In the genomic region with DNA sequence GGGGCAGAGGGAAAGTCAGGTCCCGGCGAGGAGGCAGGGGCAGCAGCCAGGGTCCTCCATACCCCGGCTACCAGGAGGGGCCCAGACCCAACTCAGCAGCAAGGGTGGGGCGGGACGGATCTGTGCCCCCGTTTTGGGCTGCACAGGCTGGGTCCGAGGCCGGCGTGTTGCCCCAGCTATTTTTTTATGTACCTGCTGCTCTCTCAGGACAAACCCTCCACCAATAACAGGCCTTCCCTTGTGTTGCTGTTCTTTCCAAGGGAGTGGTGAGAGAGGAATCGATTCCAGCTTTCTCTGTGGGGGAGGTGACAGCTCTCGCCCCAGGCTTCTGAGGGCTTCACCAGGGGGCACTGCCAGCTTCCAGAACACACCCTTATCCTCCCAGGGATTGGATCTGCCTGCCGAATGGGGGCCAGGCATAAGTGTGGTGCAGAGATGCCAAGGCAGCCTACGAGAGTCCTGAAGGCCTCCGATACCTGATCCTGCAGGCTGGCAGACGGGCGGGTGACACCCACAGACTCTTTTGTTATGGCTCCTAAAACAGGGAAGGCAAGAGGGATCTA, we compare ENCODE assay signal across 22 cellular contexts. TPM values are rescaled to one million over a fixed set of nuclear protein-coding genes. Genes with fewer than 3 reads are reported as not detected.
DNase-seq lines count a peak whose midpoint lies in the region; ATAC-seq and TF ChIP-seq lines count a peak whose summit lies in the region.
"Had no signal": no experiment of that assay in that cellular context is flagged by ENCODE, and none has a peak within 500 bp of the region (broad histone marks: within the 10 kb centered on the region; RNA-seq: fewer than 3 reads in every experiment).

No MANE protein-coding gene starts in this region.

- H3K4me3 ChIP-seq in psoas muscle, result peak overlapping the region; percentile 18
- H3K4me3 ChIP-seq in stomach, result no peak overlapping the region
- H3K4me3 ChIP-seq: lower lobe of right lung, right lobe of liver, tibial artery had no signal

- no peak for TF ChIP-seq EP300 in stomach (IDR thresholded peaks at IDR 0.05)

- peak in 3 of 4 donors; percentile 16 to 39 (median 16) for ATAC-seq in psoas muscle
- no peak for ATAC-seq in SK-N-SH treated with all-trans-retinoic acid at 6 μM for 48 hours
- ATAC-seq in GM18861 (IDR thresholded peaks at IDR 0.05; ENCODE audit: unreplicated experiment), result no peak
- ATAC-seq: activated CD8-positive, alpha-beta T cell treated with anti-CD3 and anti-CD28 coated beads for 36 hours; lower lobe of right lung; right lobe of liver had no signal

- H3K27ac ChIP-seq in RWPE1, result peak overlapping the region; percentile 55
- H3K27ac ChIP-seq in psoas muscle, result peak overlapping the region; percentile 76
- H3K27ac ChIP-seq in stomach, result no peak overlapping the region
- H3K27ac ChIP-seq: lower lobe of right lung, tibial artery had no signal

- CTCF ChIA-PET in RWPE1 (lab: Yijun Ruan, JAX), result no interaction called here

- peak; percentile 40 for DNase-seq in ELF-1 (ENCODE audit: low read depth, low spot score)
- no peak for DNase-seq in RWPE1 (ENCODE audit: low spot score)
- DNase-seq in head of caudate nucleus, result peak in 23 of 42 donors; percentile 28 to 80 (median 54)
- no peak for DNase-seq in psoas muscle
- no peak for DNase-seq in stomach
- no peak for DNase-seq in inferior parietal cortex (ENCODE audit: extremely low spot score)
- DNase-seq: activated CD4-positive, CD25-positive, alpha-beta regulatory T cell; activated CD8-positive, alpha-beta T cell treated with anti-CD3 and anti-CD28 coated beads for 36 hours; activated naive CD4-positive, alpha-beta T cell treated with anti-CD3 and anti-CD28 coated beads, Interleukin-2, amount 10 ng/mL, durations not matched to agents 7 days and 5 days; CD8-positive, alpha-beta memory T cell; DND-41; HFFc6; immature natural killer cell; lower lobe of right lung; NCI-H1105 treated with DMSO at 0.1 percent for 48 hours; NCI-H2081; NCI-H524; T-helper 9 cell; tibial artery had no signal

- H3K9me3 ChIP-seq in psoas muscle, result no peaks in the 10 kb centered on the region
- H3K9me3 ChIP-seq in stomach, result no peaks in the 10 kb centered on the region
- H3K9me3 ChIP-seq: lower lobe of right lung, right lobe of liver, tibial artery had no signal

- peaks cover 0 to under 1% (median 0%) of the 10 kb centered on the region in 3 donors for H3K27me3 ChIP-seq in psoas muscle (ENCODE audit: insufficient read depth in 3 of 3, low read length in 2 of 3)
- peaks cover 0 to 19% (median 4%) of the 10 kb centered on the region in 3 donors for H3K27me3 ChIP-seq in stomach
- H3K27me3 ChIP-seq: right lobe of liver, tibial artery had no signal

- H3K36me3 ChIP-seq in psoas muscle (ENCODE audit: insufficient read depth in 1 of 2, low read depth in 1 of 2), result no peaks in the 10 kb centered on the region
- H3K36me3 ChIP-seq in stomach, result no peaks in the 10 kb centered on the region
- H3K36me3 ChIP-seq: lower lobe of right lung, right lobe of liver, tibial artery had no signal

- POLR2A ChIA-PET in RWPE1 (lab: Yijun Ruan, JAX; ENCODE audit: low non-redundant PET), result no interaction called here

- TF ChIP-seq POLR2A in stomach (IDR thresholded peaks at IDR 0.05), result no peak

- intact Hi-C loops in head of caudate nucleus (cut with DNase I), result no loop called here
- intact Hi-C loops in psoas muscle (cut with DNase I), result loop anchor here in 1 of 2 donors (2.0 kb wide), 1 partner anchor 20 kb away; no protein-coding TSS in a partner anchor
- intact Hi-C loops in stomach (cut with DNase I; ENCODE audit: low total_unique reads), result no loop called here

- peaks cover 47% of the 10 kb centered on the region for H3K4me1 ChIP-seq in psoas muscle
- peaks cover 21 to 29% (median 26%) of the 10 kb centered on the region in 4 donors for H3K4me1 ChIP-seq in stomach

- TF ChIP-seq CTCF in RWPE1 (conservative IDR thresholded peaks at IDR 0.05; ENCODE audit: low read depth) (no peak), psoas muscle (IDR thresholded peaks at IDR 0.05) (no peak), stomach (IDR thresholded peaks at IDR 0.05) (no peak)

- WGBS in psoas muscle, 3 donors, result 41 to 58% (median 48%) methylated on average over 16 of the region's 16 CpGs
- WGBS in stomach, 5 donors, result 68 to 77% (median 71%) methylated on average over 15 to 16 of the region's 16 CpGs

TF ChIP-seq in SK-N-SH treated with all-trans-retinoic acid at 6 μM for 48 hours, 23 proteins besides CTCF, POLR2A, EP300 and RAD21:
- TF ChIP-seq CSDC2 (CRISPR knock-in tag; IDR thresholded peaks at IDR 0.05), result no peak
- TF ChIP-seq, protein P1, sequence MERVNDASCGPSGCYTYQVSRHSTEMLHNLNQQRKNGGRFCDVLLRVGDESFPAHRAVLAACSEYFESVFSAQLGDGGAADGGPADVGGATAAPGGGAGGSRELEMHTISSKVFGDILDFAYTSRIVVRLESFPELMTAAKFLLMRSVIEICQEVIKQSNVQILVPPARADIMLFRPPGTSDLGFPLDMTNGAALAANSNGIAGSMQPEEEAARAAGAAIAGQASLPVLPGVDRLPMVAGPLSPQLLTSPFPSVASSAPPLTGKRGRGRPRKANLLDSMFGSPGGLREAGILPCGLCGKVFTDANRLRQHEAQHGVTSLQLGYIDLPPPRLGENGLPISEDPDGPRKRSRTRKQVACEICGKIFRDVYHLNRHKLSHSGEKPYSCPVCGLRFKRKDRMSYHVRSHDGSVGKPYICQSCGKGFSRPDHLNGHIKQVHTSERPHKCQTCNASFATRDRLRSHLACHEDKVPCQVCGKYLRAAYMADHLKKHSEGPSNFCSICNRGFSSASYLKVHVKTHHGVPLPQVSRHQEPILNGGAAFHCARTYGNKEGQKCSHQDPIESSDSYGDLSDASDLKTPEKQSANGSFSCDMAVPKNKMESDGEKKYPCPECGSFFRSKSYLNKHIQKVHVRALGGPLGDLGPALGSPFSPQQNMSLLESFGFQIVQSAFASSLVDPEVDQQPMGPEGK (CRISPR knock-in tag; IDR thresholded peaks at IDR 0.05; ENCODE audit: borderline replicate concordance), result no peak
- TF ChIP-seq ZNF70 (CRISPR knock-in tag; IDR thresholded peaks at IDR 0.05), result no peak
- no peak for TF ChIP-seq ZNF8 (CRISPR knock-in tag; IDR thresholded peaks at IDR 0.05)
- TF ChIP-seq, protein P2, sequence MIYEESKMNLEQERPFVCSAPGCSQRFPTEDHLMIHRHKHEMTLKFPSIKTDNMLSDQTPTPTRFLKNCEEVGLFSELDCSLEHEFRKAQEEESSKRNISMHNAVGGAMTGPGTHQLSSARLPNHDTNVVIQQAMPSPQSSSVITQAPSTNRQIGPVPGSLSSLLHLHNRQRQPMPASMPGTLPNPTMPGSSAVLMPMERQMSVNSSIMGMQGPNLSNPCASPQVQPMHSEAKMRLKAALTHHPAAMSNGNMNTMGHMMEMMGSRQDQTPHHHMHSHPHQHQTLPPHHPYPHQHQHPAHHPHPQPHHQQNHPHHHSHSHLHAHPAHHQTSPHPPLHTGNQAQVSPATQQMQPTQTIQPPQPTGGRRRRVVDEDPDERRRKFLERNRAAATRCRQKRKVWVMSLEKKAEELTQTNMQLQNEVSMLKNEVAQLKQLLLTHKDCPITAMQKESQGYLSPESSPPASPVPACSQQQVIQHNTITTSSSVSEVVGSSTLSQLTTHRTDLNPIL (CRISPR knock-in tag; IDR thresholded peaks at IDR 0.05; ENCODE audit: low read depth), result no peak
- no peak for TF ChIP-seq ARNTL (CRISPR knock-in tag; IDR thresholded peaks at IDR 0.05; ENCODE audit: borderline replicate concordance, low read depth)
- TF ChIP-seq ZNF565 (CRISPR knock-in tag; conservative IDR thresholded peaks at IDR 0.05; ENCODE audit: low read depth), result no peak
- no peak for TF ChIP-seq PPARA (CRISPR knock-in tag; IDR thresholded peaks at IDR 0.05; ENCODE audit: borderline replicate concordance)
- TF ChIP-seq OSR1 (CRISPR knock-in tag; IDR thresholded peaks at IDR 0.05), result no peak
- no peak for TF ChIP-seq TCF4 (CRISPR knock-in tag; IDR thresholded peaks at IDR 0.05; ENCODE audit: borderline replicate concordance)

RNA-seq across cellular contexts. Expression of gene RTN4RL1, which starts 22.3 kb away (rescaled TPM):
- total RNA-seq in psoas muscle (1 to 10 TPM in 2 of 4 donors, under 1 TPM in 2; 0.65 to 1.7 (median 1.2) TPM), stomach (under 1 TPM in 2 of 5 donors, not detected in 3; 0.58 to 0.92 TPM)
- polyA plus RNA-seq in psoas muscle (1 to 10 TPM in 1 of 3 donors, under 1 TPM in 2; 0.44 to 1.8 (median 0.70) TPM), stomach (under 1 TPM in 2 of 3 donors, not detected in 1; 0.50 to 0.85 TPM)

RNA-seq across cellular contexts. Expression of gene DPH1, which starts 27.1 kb away (rescaled TPM):
- 10 to 100 TPM; 36.9 to 73.4 (median 45.5) TPM for total RNA-seq in psoas muscle
- polyA plus RNA-seq in psoas muscle, result 10 to 100 TPM; 13.5 to 51.9 (median 39.2) TPM
- total RNA-seq in stomach, result 100 to 1,000 TPM in 2 of 5 donors, 10 to 100 TPM in 3; 26.1 to 188 (median 95.0) TPM
- 10 to 100 TPM; 11.6 to 27.9 (median 17.7) TPM for polyA plus RNA-seq in stomach

RNA-seq across cellular contexts. Expression of gene OVCA2, which starts 39.0 kb away (rescaled TPM):
- total RNA-seq in psoas muscle (10 to 100 TPM; 10.1 to 23.0 (median 15.2) TPM), stomach (10 to 100 TPM in 3 of 5 donors, 1 to 10 TPM in 1, not detected in 1; 3.1 to 31.9 (median 17.3) TPM)
- polyA plus RNA-seq in psoas muscle (10 to 100 TPM; 29.2 to 66.1 (median 33.4) TPM), stomach (10 to 100 TPM; 60.3 to 83.4 (median 66.7) TPM)

RNA-seq across cellular contexts. Expression of gene HIC1, which starts 52.1 kb away (rescaled TPM):
- total RNA-seq in psoas muscle (10 to 100 TPM in 1 of 4 donors, 1 to 10 TPM in 3; 4.3 to 12.6 (median 9.4) TPM), stomach (100 to 1,000 TPM in 1 of 5 donors, 10 to 100 TPM in 1, 1 to 10 TPM in 3; 7.6 to 107 (median 9.4) TPM)
- polyA plus RNA-seq in psoas muscle (1 to 10 TPM; 2.0 to 3.5 (median 2.1) TPM), stomach (10 to 100 TPM in 1 of 3 donors, 1 to 10 TPM in 2; 1.5 to 11.2 (median 6.2) TPM)

Comparison
In these comparisons a context has a peak if more than half of its experiments do, and no peak if none do; other contexts are left out.
1. DNase-seq: peak in ELF-1 (single experiment) and head of caudate nucleus (23 of 42); none in RWPE1 (single experiment), psoas muscle (0 of 2), stomach (single experiment) and inferior parietal cortex (single experiment).
2. H3K27ac ChIP-seq: peak in RWPE1 (single experiment) and psoas muscle (single experiment); none in stomach (0 of 5).
3. ATAC-seq: peak in psoas muscle (3 of 4); none in SK-N-SH treated with all-trans-retinoic acid at 6 μM for 48 hours (single experiment) and GM18861 (single experiment).